Comparison of ENCODE assay signal across 19 cellular contexts in genomic region chr6:84515082-84515481, GRCh38.
"Had no signal": no experiment of that assay in that cellular context is flagged by ENCODE, and none has a peak within 500 bp of the region (broad histone marks: within the 10 kb centered on the region; RNA-seq: fewer than 3 reads in every experiment).

No MANE protein-coding gene starts in this region.

- H3K4me1 Mint-ChIP-seq: activated naive CD4-positive, alpha-beta T cell treated with anti-CD3 and anti-CD28 coated beads, Interleukin-2, amount 10 ng/mL, durations not matched to agents 7 days and 5 days; activated naive CD8-positive, alpha-beta T cell treated with anti-CD3 and anti-CD28 coated beads, Interleukin-2, amount 50 U/mL, for 24 hours; nephron progenitor cell had no signal

- H3K36me3 Mint-ChIP-seq: activated naive CD4-positive, alpha-beta T cell treated with anti-CD3 and anti-CD28 coated beads, Interleukin-2, amount 10 ng/mL, durations not matched to agents 7 days and 5 days had no signal

- H3K27me3 Mint-ChIP-seq: activated naive CD4-positive, alpha-beta T cell treated with anti-CD3 and anti-CD28 coated beads, Interleukin-2, amount 10 ng/mL, durations not matched to agents 7 days and 5 days; activated naive CD8-positive, alpha-beta T cell treated with anti-CD3 and anti-CD28 coated beads, Interleukin-2, amount 50 U/mL, for 24 hours; effector memory CD8-positive, alpha-beta T cell had no signal

- H3K4me1 ChIP-seq: esophagus squamous epithelium, lower lobe of right lung, stomach, upper lobe of left lung had no signal

- H3K4me3 ChIP-seq: esophagus squamous epithelium, lower lobe of right lung, stomach, upper lobe of left lung had no signal

- H3K27ac Mint-ChIP-seq: activated naive CD4-positive, alpha-beta T cell treated with anti-CD3 and anti-CD28 coated beads, Interleukin-2, amount 10 ng/mL, durations not matched to agents 7 days and 5 days; activated naive CD8-positive, alpha-beta T cell treated with anti-CD3 and anti-CD28 coated beads, Interleukin-2, amount 50 U/mL, for 24 hours; effector memory CD8-positive, alpha-beta T cell; nephron progenitor cell had no signal

- H3K9me3 ChIP-seq: esophagus squamous epithelium, lower lobe of right lung, upper lobe of left lung had no signal

- H3K27ac ChIP-seq: esophagus squamous epithelium, lower lobe of right lung, stomach, upper lobe of left lung had no signal

- H3K36me3 ChIP-seq: esophagus squamous epithelium, lower lobe of right lung, stomach, upper lobe of left lung had no signal

- H3K9me3 Mint-ChIP-seq: activated naive CD4-positive, alpha-beta T cell treated with anti-CD3 and anti-CD28 coated beads, Interleukin-2, amount 10 ng/mL, durations not matched to agents 7 days and 5 days; activated naive CD8-positive, alpha-beta T cell treated with anti-CD3 and anti-CD28 coated beads, Interleukin-2, amount 50 U/mL, for 24 hours; activated T-cell treated with anti-CD3 and anti-CD28 coated beads, Interleukin-2, amount 50 U/mL, for 4 hours; effector memory CD8-positive, alpha-beta T cell had no signal

- ATAC-seq: activated naive CD8-positive, alpha-beta T cell treated with anti-CD3 and anti-CD28 coated beads, Interleukin-2, amount 50 U/mL, for 24 hours; activated T-cell treated with anti-CD3 and anti-CD28 coated beads, Interleukin-2, amount 50 U/mL, for 4 hours; effector memory CD8-positive, alpha-beta T cell; lower lobe of right lung had no signal

- H3K27me3 ChIP-seq: esophagus squamous epithelium, upper lobe of left lung had no signal

- DNase-seq: activated CD4-positive, alpha-beta T cell treated with anti-CD3 and anti-CD28 coated beads, Interleukin-2, amount 50 U/mL, for 1 hour; activated CD4-positive, CD25-positive, alpha-beta regulatory T cell; activated CD8-positive, alpha-beta memory T cell treated with anti-CD3 and anti-CD28 coated beads, Interleukin-2, amount 50 U/mL, for 4 hours; activated effector memory CD4-positive, alpha-beta T cell treated with Interleukin-2 at 50 U/mL for 16 hours; activated naive CD4-positive, alpha-beta T cell treated with anti-CD3 and anti-CD28 coated beads, Interleukin-2, amount 10 ng/mL, durations not matched to agents 7 days and 5 days; activated naive CD8-positive, alpha-beta T cell treated with anti-CD3 and anti-CD28 coated beads, Interleukin-2, amount 50 U/mL, for 24 hours; activated T-cell treated with anti-CD3 and anti-CD28 coated beads, Interleukin-2, amount 50 U/mL, for 4 hours; effector memory CD8-positive, alpha-beta T cell; esophagus squamous epithelium; foreskin fibroblast; hippocampal formation; islet precursor cell; lower lobe of right lung; nephron progenitor cell; nucleus accumbens; posterior cingulate gyrus; stomach; T1000; upper lobe of left lung had no signal

- H3K4me3 Mint-ChIP-seq: activated naive CD4-positive, alpha-beta T cell treated with anti-CD3 and anti-CD28 coated beads, Interleukin-2, amount 10 ng/mL, durations not matched to agents 7 days and 5 days; activated naive CD8-positive, alpha-beta T cell treated with anti-CD3 and anti-CD28 coated beads, Interleukin-2, amount 50 U/mL, for 24 hours; activated T-cell treated with anti-CD3 and anti-CD28 coated beads, Interleukin-2, amount 50 U/mL, for 4 hours; effector memory CD8-positive, alpha-beta T cell; nephron progenitor cell had no signal
